Comparison of ENCODE assay signal across 8 cellular contexts in genomic region chr16:31487720-31488629, GRCh38. TPM values are rescaled to one million over a fixed set of nuclear protein-coding genes. Genes with fewer than 3 reads are reported as not detected.
DNase-seq lines count a peak whose midpoint lies in the region; ATAC-seq and TF ChIP-seq lines count a peak whose summit lies in the region.

No MANE protein-coding gene starts in this region.

- BruUV-seq in A673 (replicated peaks; lab: Mats Ljungman, UMichigan): no TSS peak

- TF ChIP-seq CTCF in A673 (conservative IDR thresholded peaks at IDR 0.05; ENCODE audit: low read depth, low read length): no peak
- no peak for TF ChIP-seq CTCF in fibroblast of the aortic adventitia (IDR thresholded peaks at IDR 0.05; ENCODE audit: insufficient read depth, low read length)
- TF ChIP-seq CTCF in omental fat pad (IDR thresholded peaks at IDR 0.05): no peak
- TF ChIP-seq CTCF in upper lobe of right lung (IDR thresholded peaks at IDR 0.05): no peak

- no peaks in the 10 kb centered on the region for H3K9me3 ChIP-seq in A673 (ENCODE audit: low read depth, low read length, poor library complexity, severe bottlenecking)
- H3K9me3 ChIP-seq in upper lobe of right lung: no peaks in the 10 kb centered on the region

- no peaks in the 10 kb centered on the region for H3K9me3 Mint-ChIP-seq in activated T-cell treated with anti-CD3 and anti-CD28 coated beads, Interleukin-2, amount 50 U/mL, for 72 hours

- peak; percentile 57 for ATAC-seq in GM18520 (IDR thresholded peaks at IDR 0.05; ENCODE audit: unreplicated experiment)
- peak; percentile 64 for ATAC-seq in HG03103 (IDR thresholded peaks at IDR 0.05; ENCODE audit: low read depth, unreplicated experiment)
- ATAC-seq in activated T-cell treated with anti-CD3 and anti-CD28 coated beads, Interleukin-2, amount 50 U/mL, for 72 hours (replicated peaks in 1 of 2): peak; percentile 92
- peak; percentile 84 for ATAC-seq in omental fat pad (ENCODE audit: low FRiP score)
- peak; percentile 84 for ATAC-seq in upper lobe of right lung

- H3K36me3 Mint-ChIP-seq in activated T-cell treated with anti-CD3 and anti-CD28 coated beads, Interleukin-2, amount 50 U/mL, for 72 hours (ENCODE audit: insufficient read depth in 2 of 2): no peaks in the 10 kb centered on the region

- H3K4me1 ChIP-seq in A673 (ENCODE audit: insufficient read depth, low read length, poor library complexity, severe bottlenecking) (peaks cover 12% of the 10 kb centered on the region), upper lobe of right lung (peaks cover 10% of the 10 kb centered on the region)

- CTCF ChIA-PET in A673 (lab: Charles Lee): interaction anchor here (1.0 kb wide), 1 partner anchor 28 kb away, joined by 3 read pairs; no protein-coding TSS in a partner anchor

- H3K4me1 Mint-ChIP-seq in activated T-cell treated with anti-CD3 and anti-CD28 coated beads, Interleukin-2, amount 50 U/mL, for 72 hours (ENCODE audit: low read depth): no peaks in the 10 kb centered on the region

- intact Hi-C loops in A673 (cut with micrococcal nuclease; ENCODE audit: unreplicated experiment): no loop called here
- intact Hi-C loops in upper lobe of right lung (cut with DNase I): no loop called here

- DNase-seq in A673 (ENCODE audit: low spot score) (peak; percentile 60), NCI-H774 (lab: John Stamatoyannopoulos, UW) (peak; percentile 63), fibroblast of the aortic adventitia (ENCODE audit: low read depth) (peak; percentile 10), omental fat pad (ENCODE audit: low spot score) (no peak), upper lobe of right lung (peak; percentile 91)
- DNase-seq in activated T-cell treated with anti-CD3 and anti-CD28 coated beads, Interleukin-2, amount 50 U/mL, for 72 hours: peak; percentile 68 to 76

- H3K4me3 ChIP-seq in A673 (ENCODE audit: low read depth, low read length, poor library complexity, severe bottlenecking) (peak overlapping the region; percentile 53), fibroblast of the aortic adventitia (ENCODE audit: low read depth, low read length) (peak overlapping the region; percentile 62), upper lobe of right lung (peak overlapping the region; percentile 56)

- no peak overlapping the region for H3K27ac ChIP-seq in A673 (ENCODE audit: low read depth, low read length, poor library complexity, severe bottlenecking)
- H3K27ac ChIP-seq in upper lobe of right lung: peak overlapping the region; percentile 65

- H3K4me3 Mint-ChIP-seq in activated T-cell treated with anti-CD3 and anti-CD28 coated beads, Interleukin-2, amount 50 U/mL, for 72 hours: peak overlapping the region; percentile 92 to 94

- no peaks in the 10 kb centered on the region for H3K27me3 Mint-ChIP-seq in activated T-cell treated with anti-CD3 and anti-CD28 coated beads, Interleukin-2, amount 50 U/mL, for 72 hours (ENCODE audit: low read depth)

- H3K27me3 ChIP-seq in A673 (replicated peaks; ENCODE audit: insufficient read depth, low read depth, low read length, poor library complexity): no peaks in the 10 kb centered on the region
- H3K27me3 ChIP-seq in upper lobe of right lung: no peaks in the 10 kb centered on the region

- H3K36me3 ChIP-seq in A673 (ENCODE audit: insufficient read depth, low read length, poor library complexity, severe bottlenecking) (peaks cover 6% of the 10 kb centered on the region), upper lobe of right lung (peaks cover 16% of the 10 kb centered on the region)

- POLR2A ChIA-PET in A673 (lab: Charles Lee; ENCODE audit: low non-redundant PET): no interaction called here

- H3K27ac Mint-ChIP-seq in activated T-cell treated with anti-CD3 and anti-CD28 coated beads, Interleukin-2, amount 50 U/mL, for 72 hours: no peak overlapping the region

RNA-seq across cellular contexts. Expression of gene SLC5A2, which starts 5.1 kb away (rescaled TPM):
- total RNA-seq in A673 (2021) (not detected in 2 replicates), fibroblast of the aortic adventitia (ENCODE audit: low replicate concordance) (not detected in 2 replicates), omental fat pad (not detected), upper lobe of right lung (3.1 TPM)
- total RNA-seq in activated T-cell treated with anti-CD3 and anti-CD28 coated beads, Interleukin-2, amount 50 U/mL, for 72 hours: not detected

RNA-seq across cellular contexts. Expression of gene TGFB1I1, which starts 16.0 kb away (rescaled TPM):
- total RNA-seq in A673 (2021) (3.3 and 3.8 TPM in 2 replicates), fibroblast of the aortic adventitia (ENCODE audit: low replicate concordance) (30.3 and 56.7 TPM in 2 replicates), omental fat pad (10 to 100 TPM; 16.1 to 33.7 (median 18.9) TPM), upper lobe of right lung (49.9 TPM)
- total RNA-seq in activated T-cell treated with anti-CD3 and anti-CD28 coated beads, Interleukin-2, amount 50 U/mL, for 72 hours: 1 to 10 TPM; 1.3 to 4.4 TPM

RNA-seq across cellular contexts. Expression of gene RUSF1, which starts 20.2 kb away (rescaled TPM):
- total RNA-seq in A673 (2021) (41.9 and 46.3 TPM in 2 replicates), fibroblast of the aortic adventitia (ENCODE audit: low replicate concordance) (45.5 and 50.0 TPM in 2 replicates), omental fat pad (10 to 100 TPM; 35.3 to 56.7 (median 48.9) TPM), upper lobe of right lung (62.8 TPM)
- total RNA-seq in activated T-cell treated with anti-CD3 and anti-CD28 coated beads, Interleukin-2, amount 50 U/mL, for 72 hours: 10 to 100 TPM; 46.8 to 57.4 TPM

RNA-seq across cellular contexts. Expression of gene ARMC5, which starts 28.7 kb away (rescaled TPM):
- total RNA-seq in A673 (2021): 7.4 and 8.8 TPM in 2 replicates
- total RNA-seq in activated T-cell treated with anti-CD3 and anti-CD28 coated beads, Interleukin-2, amount 50 U/mL, for 72 hours: 10 to 100 TPM; 11.2 to 12.2 TPM
- total RNA-seq in fibroblast of the aortic adventitia (ENCODE audit: low replicate concordance): 7.4 and 16.9 TPM in 2 replicates
- total RNA-seq in omental fat pad: 10 to 100 TPM in 2 of 4 donors, 1 to 10 TPM in 2; 4.6 to 15.5 (median 10.0) TPM
- 10.8 TPM for total RNA-seq in upper lobe of right lung

RNA-seq across cellular contexts. Expression of gene AHSP, which starts 39.7 kb away (rescaled TPM):
- total RNA-seq in A673 (2021): not detected in 2 replicates
- not detected for total RNA-seq in activated T-cell treated with anti-CD3 and anti-CD28 coated beads, Interleukin-2, amount 50 U/mL, for 72 hours
- total RNA-seq in fibroblast of the aortic adventitia (ENCODE audit: low replicate concordance): not detected in 2 replicates
- total RNA-seq in omental fat pad: not detected
- total RNA-seq in upper lobe of right lung: not detected
